Comparison of ENCODE assay signal across 1 cellular context in genomic region chr12:21938879-21939278, GRCh38.
TF ChIP-seq lines count a peak whose summit lies in the region.

No MANE protein-coding gene starts in this region.

TF ChIP-seq in K562, 482 proteins besides CTCF, POLR2A, EP300 and RAD21 (continued from another document):
- TF ChIP-seq, protein P1, sequence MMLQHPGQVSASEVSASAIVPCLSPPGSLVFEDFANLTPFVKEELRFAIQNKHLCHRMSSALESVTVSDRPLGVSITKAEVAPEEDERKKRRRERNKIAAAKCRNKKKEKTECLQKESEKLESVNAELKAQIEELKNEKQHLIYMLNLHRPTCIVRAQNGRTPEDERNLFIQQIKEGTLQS (IDR thresholded peaks at IDR 0.05) = peak; percentile 58
- TF ChIP-seq, protein P1 (CRISPR knock-in tag; conservative IDR thresholded peaks at IDR 0.05) = no peak
- TF ChIP-seq ZKSCAN1 (IDR thresholded peaks at IDR 0.05; ENCODE audit: low read depth, low read length) = no peak
- no peak for TF ChIP-seq LARP7 (IDR thresholded peaks at IDR 0.05)
- no peak for TF ChIP-seq CEBPG (CRISPR knock-in tag; IDR thresholded peaks at IDR 0.05)
- peak in 1 of 2 experiments; percentile 44; a peak in 2 of 4 replicates for TF ChIP-seq CEBPG (tag; conservative IDR thresholded peaks at IDR 0.05 in 1 of 2, IDR thresholded peaks at IDR 0.05 in 1 of 2)
- TF ChIP-seq, protein P2, sequence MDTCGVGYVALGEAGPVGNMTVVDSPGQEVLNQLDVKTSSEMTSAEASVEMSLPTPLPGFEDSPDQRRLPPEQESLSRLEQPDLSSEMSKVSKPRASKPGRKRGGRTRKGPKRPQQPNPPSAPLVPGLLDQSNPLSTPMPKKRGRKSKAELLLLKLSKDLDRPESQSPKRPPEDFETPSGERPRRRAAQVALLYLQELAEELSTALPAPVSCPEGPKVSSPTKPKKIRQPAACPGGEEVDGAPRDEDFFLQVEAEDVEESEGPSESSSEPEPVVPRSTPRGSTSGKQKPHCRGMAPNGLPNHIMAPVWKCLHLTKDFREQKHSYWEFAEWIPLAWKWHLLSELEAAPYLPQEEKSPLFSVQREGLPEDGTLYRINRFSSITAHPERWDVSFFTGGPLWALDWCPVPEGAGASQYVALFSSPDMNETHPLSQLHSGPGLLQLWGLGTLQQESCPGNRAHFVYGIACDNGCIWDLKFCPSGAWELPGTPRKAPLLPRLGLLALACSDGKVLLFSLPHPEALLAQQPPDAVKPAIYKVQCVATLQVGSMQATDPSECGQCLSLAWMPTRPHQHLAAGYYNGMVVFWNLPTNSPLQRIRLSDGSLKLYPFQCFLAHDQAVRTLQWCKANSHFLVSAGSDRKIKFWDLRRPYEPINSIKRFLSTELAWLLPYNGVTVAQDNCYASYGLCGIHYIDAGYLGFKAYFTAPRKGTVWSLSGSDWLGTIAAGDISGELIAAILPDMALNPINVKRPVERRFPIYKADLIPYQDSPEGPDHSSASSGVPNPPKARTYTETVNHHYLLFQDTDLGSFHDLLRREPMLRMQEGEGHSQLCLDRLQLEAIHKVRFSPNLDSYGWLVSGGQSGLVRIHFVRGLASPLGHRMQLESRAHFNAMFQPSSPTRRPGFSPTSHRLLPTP (IDR thresholded peaks at IDR 0.05; ENCODE audit: borderline replicate concordance, extremely low read depth, insufficient read length) = no peak
